ENCODE assay signal across 9 cellular contexts in genomic region chr6:36028088-36028886, GRCh38. TPM values are rescaled to one million over a fixed set of nuclear protein-coding genes. Genes with fewer than 3 reads are reported as not detected.
A peak's percentile ranks its signal among the peaks of the same experiment; 100 is the strongest.
DNase-seq lines count a peak whose midpoint lies in the region; TF ChIP-seq lines count a peak whose summit lies in the region.
"Had no signal": no experiment of that assay in that cellular context is flagged by ENCODE, and none has a peak within 500 bp of the region (broad histone marks: within the 10 kb centered on the region; RNA-seq: fewer than 3 reads in every experiment).

No MANE protein-coding gene starts in this region.

- H3K27me3 ChIP-seq in H7 (ENCODE audit: control insufficient read depth, insufficient read depth, low read length) = peaks cover 6% of the 10 kb centered on the region
- no peaks in the 10 kb centered on the region for H3K27me3 ChIP-seq in MM.1S (replicated peaks; ENCODE audit: insufficient read depth, low read length)
- peaks cover 0 to 11% of the 10 kb centered on the region in 2 donors for H3K27me3 ChIP-seq in muscle layer of colon (ENCODE audit: control insufficient read depth in 1 of 2, insufficient read depth in 2 of 2, low read length in 2 of 2)

- H4K20me1 ChIP-seq in MM.1S (ENCODE audit: insufficient read depth, low read length) = peaks cover 12% of the 10 kb centered on the region

- H3K27ac ChIP-seq in MM.1S (ENCODE audit: low read length) (peak overlapping the region; percentile 62; the same call in 1 of the 2 replicates), muscle layer of colon (ENCODE audit: low read depth, low read length) (peak overlapping the region; percentile 98)

- H3K9me2 ChIP-seq in MM.1S (replicated peaks; ENCODE audit: insufficient read depth, low read length) = no peaks in the 10 kb centered on the region

- no peaks in the 10 kb centered on the region for H3F3A ChIP-seq in MM.1S (ENCODE audit: insufficient read depth, low read length)

- peak overlapping the region; percentile 71 for H2AFZ ChIP-seq in MM.1S (ENCODE audit: low read length)

- H3K9me3 ChIP-seq in MM.1S (replicated peaks; ENCODE audit: insufficient read depth, low read length) (no peaks in the 10 kb centered on the region), muscle layer of colon (ENCODE audit: low read length) (no peaks in the 10 kb centered on the region)

- H3K4me3 ChIP-seq in H7 (ENCODE audit: insufficient read depth, low read depth, low read length) = peak overlapping the region; percentile 93
- peak overlapping the region; percentile 99 for H3K4me3 ChIP-seq in MM.1S (ENCODE audit: low read length)
- H3K4me3 ChIP-seq in epithelial cell of proximal tubule (ENCODE audit: low read depth, low read length) = peak overlapping the region; percentile 66
- H3K4me3 ChIP-seq in muscle layer of colon (ENCODE audit: low read depth in 1 of 2, low read length in 2 of 2) = peak overlapping the region; percentile 95 to 98

- TF ChIP-seq CTCF in MM.1S (IDR thresholded peaks at IDR 0.05; ENCODE audit: low read length) (no peak), epithelial cell of proximal tubule (conservative IDR thresholded peaks at IDR 0.05; ENCODE audit: low read depth, low read length) (no peak)

- H3K4me1 ChIP-seq in MM.1S (ENCODE audit: low read length) = 0 out of 2 replicates have a peak, but pooled peaks cover 3% of the 10 kb centered on the region
- H3K4me1 ChIP-seq in muscle layer of colon (ENCODE audit: insufficient read depth, low read length) = peaks cover 10% of the 10 kb centered on the region

- H3K79me2 ChIP-seq in MM.1S (ENCODE audit: low read length) = peaks cover 55% of the 10 kb centered on the region

- in situ Hi-C loops in G401 (cut with HindIII; ENCODE audit: low sequenced_read_pairs) = no loop called here

- DNase-seq in G401 (ENCODE audit: low spot score) (peak; percentile 47), H7 (peak; percentile 52), MM.1S (peak; percentile 29), epithelial cell of proximal tubule (ENCODE audit: low read depth) (no peak), mesenteric fat pad (ENCODE audit: low spot score) (no peak)
- DNase-seq in activated CD8-positive, alpha-beta memory T cell treated with anti-CD3 and anti-CD28 coated beads for 24 hours = peak; percentile 79
- peak; percentile 39 to 74 (median 56) for DNase-seq in stimulated activated naive CD4-positive, alpha-beta T cell (lab: John Stamatoyannopoulos, UW)

- H3K9ac ChIP-seq in MM.1S (ENCODE audit: low read length) (peak overlapping the region; percentile 95), muscle layer of colon (ENCODE audit: low read length) (peak overlapping the region; percentile 92)

- H3K4me2 ChIP-seq in MM.1S (ENCODE audit: low read depth, low read length) = peak overlapping the region; percentile 76

- H3K36me3 ChIP-seq in H7 (replicated peaks; ENCODE audit: control insufficient read depth, insufficient read depth, low read length) (no peaks in the 10 kb centered on the region), MM.1S (replicated peaks; ENCODE audit: insufficient read depth, low read length) (no peaks in the 10 kb centered on the region), muscle layer of colon (ENCODE audit: insufficient read depth, low read length) (no peaks in the 10 kb centered on the region)

RNA-seq across cellular contexts. Expression of gene MAPK14, which starts 0.7 kb away (rescaled TPM):
- total RNA-seq in G401 (2014; rRNA removed; shearing (Covaris generic)) = 29.5 and 32.9 TPM in 2 replicates
- 34.2 and 35.8 TPM in 2 replicates for total RNA-seq in H7 (2014; rRNA removed; shearing (Covaris generic))
- total RNA-seq in epithelial cell of proximal tubule (27.3 and 36.5 TPM in 2 replicates), mesenteric fat pad (94.4 TPM)

RNA-seq across cellular contexts. Expression of gene SLC26A8, which starts 3.8 kb away (rescaled TPM):
- total RNA-seq in G401 (2014; rRNA removed; shearing (Covaris generic)) = not detected in 2 replicates
- 0.03 TPM in 1 of 2 replicates, not detected in the other for total RNA-seq in H7 (2014; rRNA removed; shearing (Covaris generic))
- total RNA-seq in epithelial cell of proximal tubule = 1.4 TPM in 1 of 2 replicates, not detected in the other
- total RNA-seq in mesenteric fat pad = 0.35 TPM
- total RNA-seq: glomerular endothelial cell had no signal

Comparison
In these comparisons a context has a peak if more than half of its experiments do, and no peak if none do; other contexts are left out.
1. DNase-seq: peak in G401 (single experiment), H7 (single experiment), MM.1S (single experiment), activated CD8-positive, alpha-beta memory T cell treated with anti-CD3 and anti-CD28 coated beads for 24 hours (single experiment) and stimulated activated naive CD4-positive, alpha-beta T cell (6 of 6); none in epithelial cell of proximal tubule (single experiment) and mesenteric fat pad (single experiment).
2. Peak in every context shown above with its lines, with median percentiles within 50 percentile points of each other: H3K4me3 ChIP-seq.